In the genomic region with DNA sequence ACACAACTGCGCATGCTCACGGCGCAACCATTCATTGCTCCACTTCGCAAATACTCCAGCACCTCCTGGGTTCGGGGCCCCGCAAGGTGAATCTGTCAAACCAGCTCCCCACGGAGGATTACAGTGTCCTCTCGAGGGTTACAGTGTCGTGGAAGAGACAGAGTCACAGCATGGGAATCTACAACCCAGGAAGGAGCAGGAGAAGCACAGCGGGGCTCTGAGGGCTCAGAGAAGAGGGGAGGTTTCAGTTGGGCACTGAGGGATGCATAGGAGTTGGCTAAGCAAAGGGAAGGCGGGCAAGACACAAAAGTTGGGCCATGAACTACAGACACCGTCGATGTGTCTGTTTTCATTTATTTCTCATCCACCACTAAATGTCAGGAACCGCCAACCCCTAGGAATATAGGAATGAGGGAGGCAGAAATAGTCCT, we compare ENCODE assay signal across 5 cellular contexts. TPM values are rescaled to one million over a fixed set of nuclear protein-coding genes. Genes with fewer than 3 reads are reported as not detected.
DNase-seq lines count a peak whose midpoint lies in the region; TF ChIP-seq lines count a peak whose summit lies in the region.

No MANE protein-coding gene starts in this region.

- peak overlapping the region; percentile 54 for H2AFZ ChIP-seq in neural progenitor cell (replicated peaks)

- H3K27ac Mint-ChIP-seq in activated naive CD8-positive, alpha-beta T cell treated with anti-CD3 and anti-CD28 coated beads for 36 hours: peak overlapping the region; percentile 94
- peak overlapping the region; percentile 97 for H3K27ac Mint-ChIP-seq in neural progenitor cell

- H3K4me3 Mint-ChIP-seq in activated naive CD8-positive, alpha-beta T cell treated with anti-CD3 and anti-CD28 coated beads for 36 hours: peak overlapping the region; percentile 95
- H3K4me3 Mint-ChIP-seq in neural progenitor cell: peak overlapping the region; percentile 96

- H3K27me3 ChIP-seq in neural progenitor cell: no peaks in the 10 kb centered on the region

- H3K9me3 ChIP-seq in neural progenitor cell (ENCODE audit: low read depth): no peaks in the 10 kb centered on the region

- peaks cover 25% of the 10 kb centered on the region for H3K79me2 ChIP-seq in neural progenitor cell (ENCODE audit: low read depth)

- H3K36me3 ChIP-seq in neural progenitor cell: no peaks in the 10 kb centered on the region

- H3K9me3 Mint-ChIP-seq in activated naive CD8-positive, alpha-beta T cell treated with anti-CD3 and anti-CD28 coated beads for 36 hours: no peaks in the 10 kb centered on the region
- H3K9me3 Mint-ChIP-seq in neural progenitor cell: no peaks in the 10 kb centered on the region

- H3F3A ChIP-seq in neural progenitor cell (ENCODE audit: low read depth): peaks cover 14% of the 10 kb centered on the region

- H3K9ac ChIP-seq in neural progenitor cell: no peak overlapping the region

- TF ChIP-seq CTCF in neural progenitor cell (IDR thresholded peaks at IDR 0.05): no peak

- peak overlapping the region; percentile 3 for H3K27ac ChIP-seq in neural progenitor cell

- peaks cover 16% of the 10 kb centered on the region for H3K36me3 Mint-ChIP-seq in activated naive CD8-positive, alpha-beta T cell treated with anti-CD3 and anti-CD28 coated beads for 36 hours
- peaks cover 5% of the 10 kb centered on the region for H3K36me3 Mint-ChIP-seq in neural progenitor cell

- peak; percentile 92 for DNase-seq in Jurkat, Clone E6-1 (ENCODE audit: low read depth, low spot score)
- DNase-seq in activated naive CD8-positive, alpha-beta T cell treated with anti-CD3 and anti-CD28 coated beads for 36 hours: no peak
- DNase-seq in neural progenitor cell (ENCODE audit: low spot score) (no peak), SW 1271 (lab: John Stamatoyannopoulos, UW) (no peak), cerebellar nuclear complex (lab: John Stamatoyannopoulos, UW) (no peak)

- H3K4me3 ChIP-seq in Jurkat, Clone E6-1 (ENCODE audit: low read length): peak overlapping the region; percentile 95
- H3K4me3 ChIP-seq in neural progenitor cell: peak overlapping the region; percentile 68

- H3K27me3 Mint-ChIP-seq in activated naive CD8-positive, alpha-beta T cell treated with anti-CD3 and anti-CD28 coated beads for 36 hours: no peaks in the 10 kb centered on the region
- peaks cover 5% of the 10 kb centered on the region for H3K27me3 Mint-ChIP-seq in neural progenitor cell (ENCODE audit: insufficient read depth, low read depth)

- H3K4me2 ChIP-seq in neural progenitor cell: peak overlapping the region; percentile 91

- peaks cover 13% of the 10 kb centered on the region for H3K4me1 ChIP-seq in neural progenitor cell

- H4K20me1 ChIP-seq in neural progenitor cell (ENCODE audit: low read depth): no peaks in the 10 kb centered on the region

- peaks cover 11% of the 10 kb centered on the region for H3K4me1 Mint-ChIP-seq in activated naive CD8-positive, alpha-beta T cell treated with anti-CD3 and anti-CD28 coated beads for 36 hours
- H3K4me1 Mint-ChIP-seq in neural progenitor cell: peaks cover 22% of the 10 kb centered on the region

RNA-seq across cellular contexts. Expression of a gene that starts 1.0 kb away (rescaled TPM):
- polyA plus RNA-seq in Jurkat, Clone E6-1 (2012; ENCODE audit: insufficient read depth, insufficient read length): 87.5 TPM
- 10 to 100 TPM; 72.2 to 72.7 TPM for total RNA-seq in activated naive CD8-positive, alpha-beta T cell treated with anti-CD3 and anti-CD28 coated beads for 36 hours
- total RNA-seq in neural progenitor cell (ENCODE audit: low replicate concordance): 36.9 and 46.9 TPM in 2 replicates

RNA-seq across cellular contexts. Expression of a gene that starts 18.3 kb away (rescaled TPM):
- polyA plus RNA-seq in Jurkat, Clone E6-1 (2012; ENCODE audit: insufficient read depth, insufficient read length): 0.64 TPM
- 1 to 10 TPM in 1 of 2 experiments, under 1 TPM in 1; 0.92 to 1.2 TPM for total RNA-seq in activated naive CD8-positive, alpha-beta T cell treated with anti-CD3 and anti-CD28 coated beads for 36 hours
- total RNA-seq in neural progenitor cell (ENCODE audit: low replicate concordance): 0.92 and 2.7 TPM in 2 replicates

RNA-seq across cellular contexts. Expression of a gene that starts 21.4 kb away (rescaled TPM):
- 33.9 TPM for polyA plus RNA-seq in Jurkat, Clone E6-1 (2012; ENCODE audit: insufficient read depth, insufficient read length)
- 10 to 100 TPM; 26.7 to 29.6 TPM for total RNA-seq in activated naive CD8-positive, alpha-beta T cell treated with anti-CD3 and anti-CD28 coated beads for 36 hours
- total RNA-seq in neural progenitor cell (ENCODE audit: low replicate concordance): 19.7 and 94.7 TPM in 2 replicates

RNA-seq across cellular contexts. Expression of a gene that starts 30.6 kb away (rescaled TPM):
- polyA plus RNA-seq in Jurkat, Clone E6-1 (2012; ENCODE audit: insufficient read depth, insufficient read length): 265 TPM
- total RNA-seq in activated naive CD8-positive, alpha-beta T cell treated with anti-CD3 and anti-CD28 coated beads for 36 hours: 100 to 1,000 TPM; 483 to 489 TPM
- 136 and 283 TPM in 2 replicates for total RNA-seq in neural progenitor cell (ENCODE audit: low replicate concordance)

RNA-seq across cellular contexts. Expression of a gene that starts 32.7 kb away (rescaled TPM):
- 231 TPM for polyA plus RNA-seq in Jurkat, Clone E6-1 (2012; ENCODE audit: insufficient read depth, insufficient read length)
- 100 to 1,000 TPM; 194 to 196 TPM for total RNA-seq in activated naive CD8-positive, alpha-beta T cell treated with anti-CD3 and anti-CD28 coated beads for 36 hours
- total RNA-seq in neural progenitor cell (ENCODE audit: low replicate concordance): 28.0 and 73.6 TPM in 2 replicates
